9 cellular contexts compared by ENCODE assay signal in the genomic region with DNA sequence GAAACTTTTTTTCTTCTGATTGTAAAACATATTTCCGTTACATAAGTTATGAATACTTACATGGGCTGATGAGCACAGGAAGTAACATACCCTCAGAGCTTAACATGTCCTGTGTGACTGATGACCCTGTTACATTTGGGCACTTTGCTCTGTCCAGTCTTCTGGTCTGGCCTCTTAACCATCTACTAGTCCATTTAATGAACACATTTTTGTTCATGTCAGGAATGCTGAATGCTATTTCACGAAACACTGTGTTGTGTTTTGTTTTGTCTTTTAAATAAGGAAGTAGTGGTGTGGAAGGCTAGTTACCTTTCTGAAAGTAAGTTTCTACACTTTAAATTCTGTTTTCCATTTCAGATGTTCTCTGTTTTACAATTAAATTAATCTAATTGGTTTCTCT.
DNase-seq lines count a peak whose midpoint lies in the region; ATAC-seq and TF ChIP-seq lines count a peak whose summit lies in the region.
"Had no signal": no experiment of that assay in that cellular context is flagged by ENCODE, and none has a peak within 500 bp of the region (broad histone marks: within the 10 kb centered on the region; RNA-seq: fewer than 3 reads in every experiment).

No MANE protein-coding gene starts in this region.

- H3K27me3 Mint-ChIP-seq in activated naive CD8-positive, alpha-beta T cell treated with anti-CD3 and anti-CD28 coated beads, Interleukin-2, amount 10 ng/mL, durations not matched to agents 7 days and 5 days = no peaks in the 10 kb centered on the region

- no CpG with 5 or more reads among the region's 2 CpGs for WGBS in mesendoderm (ENCODE audit: extremely low coverage, insufficient coverage, low lambda C conversion rate)

- no peak overlapping the region for H3K4ac ChIP-seq in mesendoderm (ENCODE audit: low read depth, low read length)

- ATAC-seq in GM18505 (IDR thresholded peaks at IDR 0.05; ENCODE audit: unreplicated experiment) (peak; percentile 47), GM21381 (IDR thresholded peaks at IDR 0.05; ENCODE audit: unreplicated experiment) (peak; percentile 36), HG03159 (IDR thresholded peaks at IDR 0.05; ENCODE audit: unreplicated experiment) (peak; percentile 43)
- ATAC-seq in activated naive CD8-positive, alpha-beta T cell treated with anti-CD3 and anti-CD28 coated beads, Interleukin-2, amount 10 ng/mL, durations not matched to agents 7 days and 5 days (ENCODE audit: low read depth) = peak; percentile 65

- H3K27ac Mint-ChIP-seq in activated naive CD8-positive, alpha-beta T cell treated with anti-CD3 and anti-CD28 coated beads, Interleukin-2, amount 10 ng/mL, durations not matched to agents 7 days and 5 days = peak overlapping the region; percentile 69

- H3K4me2 ChIP-seq in mesendoderm (ENCODE audit: low read length) = no peak overlapping the region

- H3K23ac ChIP-seq in mesendoderm (ENCODE audit: low read length) = no peak overlapping the region

- no peak overlapping the region for H2AK5ac ChIP-seq in mesendoderm (ENCODE audit: low read length)

- H2BK5ac ChIP-seq in mesendoderm (ENCODE audit: low read length) = no peak overlapping the region

- H3K79me2 ChIP-seq in mesendoderm (ENCODE audit: control insufficient read depth, insufficient read depth, low read length) = no peaks in the 10 kb centered on the region

- H3K4me3 ChIP-seq in mesendoderm (ENCODE audit: low read length) = no peak overlapping the region

- no peaks in the 10 kb centered on the region for H3K36me3 ChIP-seq in mesendoderm (ENCODE audit: control insufficient read depth, insufficient read depth, low read length)

- TF ChIP-seq POLR2A in GM18505 (IDR thresholded peaks at IDR 0.05; ENCODE audit: borderline replicate concordance, extremely low read depth, insufficient read depth, insufficient read length) = no peak

- no peaks in the 10 kb centered on the region for H3K9me3 Mint-ChIP-seq in activated naive CD8-positive, alpha-beta T cell treated with anti-CD3 and anti-CD28 coated beads, Interleukin-2, amount 10 ng/mL, durations not matched to agents 7 days and 5 days

- no peak overlapping the region for H3K4me3 Mint-ChIP-seq in activated naive CD8-positive, alpha-beta T cell treated with anti-CD3 and anti-CD28 coated beads, Interleukin-2, amount 10 ng/mL, durations not matched to agents 7 days and 5 days

- peaks cover 13% of the 10 kb centered on the region for H3K36me3 Mint-ChIP-seq in activated naive CD8-positive, alpha-beta T cell treated with anti-CD3 and anti-CD28 coated beads, Interleukin-2, amount 10 ng/mL, durations not matched to agents 7 days and 5 days

- H3K4me1 ChIP-seq in mesendoderm (ENCODE audit: control insufficient read depth, low read depth, low read length) = no peaks in the 10 kb centered on the region

- H4K8ac ChIP-seq in mesendoderm (ENCODE audit: low read depth, low read length) = no peak overlapping the region

- H3K4me1 Mint-ChIP-seq in activated naive CD8-positive, alpha-beta T cell treated with anti-CD3 and anti-CD28 coated beads, Interleukin-2, amount 10 ng/mL, durations not matched to agents 7 days and 5 days = peaks cover 11% of the 10 kb centered on the region

- H3K27ac ChIP-seq in mesendoderm (ENCODE audit: low read depth, low read length) = no peak overlapping the region

- H3K18ac ChIP-seq in mesendoderm (ENCODE audit: low read length) = no peak overlapping the region

- no peak overlapping the region for H2BK120ac ChIP-seq in mesendoderm (ENCODE audit: low read depth, low read length)

- POLR2A ChIA-PET in activated naive CD8-positive, alpha-beta T cell treated with anti-CD3 and anti-CD28 coated beads, Interleukin-2, amount 10 ng/mL, durations not matched to agents 7 days and 5 days (lab: Charles Lee) = interaction anchor here (0.7 kb wide), 1 partner anchor 78 kb away, joined by 4 read pairs; the partner anchor contains the start of gene RBM33

- H4K5ac ChIP-seq in mesendoderm (ENCODE audit: low read length) = no peak overlapping the region

- no peak for DNase-seq in activated naive CD8-positive, alpha-beta T cell treated with anti-CD3 and anti-CD28 coated beads, Interleukin-2, amount 10 ng/mL, durations not matched to agents 7 days and 5 days
- DNase-seq in stimulated activated naive CD4-positive, alpha-beta T cell (lab: John Stamatoyannopoulos, UW) = no peak
- DNase-seq in NCI-H345 treated with DMSO at 0.1 percent for 48 hours (lab: John Stamatoyannopoulos, UW; ENCODE audit: unreplicated experiment) (no peak), mesendoderm (no peak)
- no peak for DNase-seq in central memory CD4-positive, alpha-beta T cell
- DNase-seq: DMS53 had no signal

- H2BK15ac ChIP-seq in mesendoderm (replicated peaks; ENCODE audit: low read depth) = no peak overlapping the region

- H3K56ac ChIP-seq in mesendoderm (ENCODE audit: low read length) = no peak overlapping the region

- H3K9ac ChIP-seq in mesendoderm (ENCODE audit: low read length) = no peak overlapping the region

- H3K79me1 ChIP-seq in mesendoderm (ENCODE audit: low read length) = peaks cover 1% of the 10 kb centered on the region

- no peaks in the 10 kb centered on the region for H3K27me3 ChIP-seq in mesendoderm (ENCODE audit: insufficient read depth, low read length, poor library complexity)
